1 cellular context compared by ENCODE assay signal in the genomic region with DNA sequence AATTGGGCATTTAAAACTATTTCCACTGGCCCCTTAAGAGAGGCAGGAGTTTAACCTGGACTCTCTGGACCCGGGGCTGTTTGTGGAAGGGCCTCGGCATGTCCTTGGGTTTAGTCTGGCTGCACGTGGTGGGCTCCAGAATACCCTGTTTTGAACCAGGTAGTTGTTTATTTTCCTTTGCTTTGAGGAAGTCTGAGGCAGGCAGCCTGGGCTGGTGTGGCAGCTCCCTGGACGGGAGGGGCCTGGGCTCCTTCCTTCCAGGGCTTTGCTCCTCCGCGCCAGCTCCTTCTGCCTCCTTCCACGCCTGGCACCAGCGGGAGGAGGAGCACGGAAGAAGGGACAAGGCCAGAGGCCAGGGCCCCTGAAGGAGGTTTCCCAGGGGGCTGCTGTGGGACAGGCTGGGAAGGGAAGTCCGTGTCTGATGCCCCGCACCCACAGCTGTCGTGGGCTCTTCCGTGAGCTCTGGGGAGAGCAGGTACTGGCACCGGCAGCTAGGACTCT.
TF ChIP-seq lines count a peak whose summit lies in the region.

No MANE protein-coding gene starts in this region.

TF ChIP-seq in HepG2, 621 proteins besides CTCF, POLR2A, EP300 and RAD21 (continued from another document):
- TF ChIP-seq SNAPC4 (CRISPR knock-in tag; IDR thresholded peaks at IDR 0.05) (no peak), SP4 (CRISPR knock-in tag; IDR thresholded peaks at IDR 0.05) (no peak), ERF (CRISPR knock-in tag; IDR thresholded peaks at IDR 0.05) (peak; percentile 50; the same call in 1 of the 2 replicates), ZGPAT (CRISPR knock-in tag; IDR thresholded peaks at IDR 0.05) (peak; percentile 51), MTF2 (CRISPR knock-in tag; IDR thresholded peaks at IDR 0.05; ENCODE audit: borderline replicate concordance) (no peak), ARID2 (CRISPR knock-in tag; IDR thresholded peaks at IDR 0.05; ENCODE audit: borderline replicate concordance) (no peak), NCOA2 (CRISPR knock-in tag; IDR thresholded peaks at IDR 0.05) (0 out of 2 replicates have a peak, but pooled peaks have one; percentile 16), NR1H2 (CRISPR knock-in tag; IDR thresholded peaks at IDR 0.05; ENCODE audit: borderline replicate concordance, low read depth) (no peak), ZMAT3 (CRISPR knock-in tag; conservative IDR thresholded peaks at IDR 0.05) (no peak), FOXK1 (CRISPR knock-in tag; IDR thresholded peaks at IDR 0.05; ENCODE audit: borderline replicate concordance, low read depth) (peak; percentile 60; the same call in 1 of the 2 replicates), SUZ12 (IDR thresholded peaks at IDR 0.05; ENCODE audit: low read depth, low read length) (no peak), E2F2 (CRISPR knock-in tag; IDR thresholded peaks at IDR 0.05; ENCODE audit: borderline replicate concordance) (no peak), PRPF4 (IDR thresholded peaks at IDR 0.05; ENCODE audit: low read depth, low read length, poor library complexity, severe bottlenecking) (no peak), SRSF1 (optimal IDR thresholded peaks at IDR 0.05; ENCODE audit: low read depth, low read length) (no peak), ZNF207 (IDR thresholded peaks at IDR 0.05; ENCODE audit: borderline replicate concordance) (no peak), RARA (CRISPR knock-in tag; IDR thresholded peaks at IDR 0.05) (peak; percentile 39; the same call in 1 of the 2 replicates), NFYB (CRISPR knock-in tag; IDR thresholded peaks at IDR 0.05) (no peak), KDM1A (CRISPR knock-in tag; IDR thresholded peaks at IDR 0.05) (no peak), ZSCAN12 (CRISPR knock-in tag; IDR thresholded peaks at IDR 0.05) (no peak), ZNF383 (CRISPR knock-in tag; IDR thresholded peaks at IDR 0.05; ENCODE audit: borderline replicate concordance) (no peak), ZNF274 (CRISPR knock-in tag; IDR thresholded peaks at IDR 0.05) (no peak), ZNF784 (CRISPR knock-in tag; IDR thresholded peaks at IDR 0.05; ENCODE audit: borderline replicate concordance) (no peak), TCF12 (IDR thresholded peaks at IDR 0.05) (no peak), TCF12 (CRISPR knock-in tag; IDR thresholded peaks at IDR 0.05) (no peak), GMEB2 (CRISPR knock-in tag; IDR thresholded peaks at IDR 0.05; ENCODE audit: low read depth) (no peak), ZFX (CRISPR knock-in tag; IDR thresholded peaks at IDR 0.05; ENCODE audit: low read depth) (peak; percentile 50), ZBTB8A (CRISPR knock-in tag; IDR thresholded peaks at IDR 0.05; ENCODE audit: borderline replicate concordance, low read depth) (no peak), LCORL (IDR thresholded peaks at IDR 0.05) (no peak), LCORL (CRISPR knock-in tag; IDR thresholded peaks at IDR 0.05) (no peak), ZBTB37 (CRISPR knock-in tag; IDR thresholded peaks at IDR 0.05) (no peak)
- TF ChIP-seq, protein P1, sequence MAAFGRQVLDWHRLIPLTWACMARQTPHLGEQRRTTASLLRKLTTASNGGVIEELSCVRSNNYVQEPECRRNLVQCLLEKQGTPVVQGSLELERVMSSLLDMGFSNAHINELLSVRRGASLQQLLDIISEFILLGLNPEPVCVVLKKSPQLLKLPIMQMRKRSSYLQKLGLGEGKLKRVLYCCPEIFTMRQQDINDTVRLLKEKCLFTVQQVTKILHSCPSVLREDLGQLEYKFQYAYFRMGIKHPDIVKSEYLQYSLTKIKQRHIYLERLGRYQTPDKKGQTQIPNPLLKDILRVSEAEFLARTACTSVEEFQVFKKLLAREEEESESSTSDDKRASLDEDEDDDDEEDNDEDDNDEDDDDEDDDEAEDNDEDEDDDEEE (CRISPR knock-in tag; IDR thresholded peaks at IDR 0.05): 0 out of 2 replicates have a peak, but pooled peaks have one; percentile 39
- TF ChIP-seq, protein P2, sequence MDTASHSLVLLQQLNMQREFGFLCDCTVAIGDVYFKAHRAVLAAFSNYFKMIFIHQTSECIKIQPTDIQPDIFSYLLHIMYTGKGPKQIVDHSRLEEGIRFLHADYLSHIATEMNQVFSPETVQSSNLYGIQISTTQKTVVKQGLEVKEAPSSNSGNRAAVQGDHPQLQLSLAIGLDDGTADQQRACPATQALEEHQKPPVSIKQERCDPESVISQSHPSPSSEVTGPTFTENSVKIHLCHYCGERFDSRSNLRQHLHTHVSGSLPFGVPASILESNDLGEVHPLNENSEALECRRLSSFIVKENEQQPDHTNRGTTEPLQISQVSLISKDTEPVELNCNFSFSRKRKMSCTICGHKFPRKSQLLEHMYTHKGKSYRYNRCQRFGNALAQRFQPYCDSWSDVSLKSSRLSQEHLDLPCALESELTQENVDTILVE (CRISPR knock-in tag; IDR thresholded peaks at IDR 0.05): 0 out of 2 replicates have a peak, but pooled peaks have one; percentile 26
